18 cellular contexts compared by ENCODE assay signal in genomic region chr11:73818838-73819237, GRCh38. TPM values are rescaled to one million over a fixed set of nuclear protein-coding genes. Genes with fewer than 3 reads are reported as not detected.
DNase-seq lines count a peak whose midpoint lies in the region; ATAC-seq lines count a peak whose summit lies in the region.
"Had no signal": no experiment of that assay in that cellular context is flagged by ENCODE, and none has a peak within 500 bp of the region (broad histone marks: within the 10 kb centered on the region; RNA-seq: fewer than 3 reads in every experiment).

No MANE protein-coding gene starts in this region.

- peak overlapping the region; percentile 90 for H3K27ac ChIP-seq in HUES48 (ENCODE audit: low read depth, low read length)
- peak overlapping the region; percentile 6 for H3K27ac ChIP-seq in mesendoderm (ENCODE audit: low read depth, low read length)
- H3K27ac ChIP-seq: C4-2B, KMS-11 had no signal

- H4K8ac ChIP-seq in mesendoderm (ENCODE audit: low read depth, low read length): no peak overlapping the region

- H3K79me1 ChIP-seq in mesendoderm (ENCODE audit: low read length): peaks cover 4% of the 10 kb centered on the region

- H3K56ac ChIP-seq in mesendoderm (ENCODE audit: low read length): no peak overlapping the region

- H2AK5ac ChIP-seq in mesendoderm (ENCODE audit: low read length): no peak overlapping the region

- 0 out of 2 replicates have a peak, but pooled peaks cover 3% of the 10 kb centered on the region for H3K9me3 ChIP-seq in HUES48 (ENCODE audit: control insufficient read depth, insufficient read depth, low read length)
- H3K9me3 ChIP-seq: HAP-1 had no signal

- H3K9ac ChIP-seq in HUES48 (ENCODE audit: low read depth, low read length): peak overlapping the region; percentile 36; the same call in 1 of the 2 replicates
- no peak overlapping the region for H3K9ac ChIP-seq in mesendoderm (ENCODE audit: low read length)
- H3K9ac ChIP-seq: KMS-11 had no signal

- H3K27me3 ChIP-seq in HUES48 (ENCODE audit: control insufficient read depth, insufficient read depth, low read length) (no peaks in the 10 kb centered on the region), mesendoderm (ENCODE audit: insufficient read depth, low read length, poor library complexity) (no peaks in the 10 kb centered on the region)

- no peak overlapping the region for H3K18ac ChIP-seq in mesendoderm (ENCODE audit: low read length)

- H3K23ac ChIP-seq in mesendoderm (ENCODE audit: low read length): no peak overlapping the region

- H3K79me2 ChIP-seq in mesendoderm (ENCODE audit: control insufficient read depth, insufficient read depth, low read length): no peaks in the 10 kb centered on the region

- H3K4me2 ChIP-seq in mesendoderm (ENCODE audit: low read length): no peak overlapping the region
- H3K4me2 ChIP-seq: KMS-11 had no signal

- H3K4me3 ChIP-seq in HUES48 (ENCODE audit: low read depth, low read length) (no peak overlapping the region), mesendoderm (ENCODE audit: low read length) (no peak overlapping the region)
- H3K4me3 ChIP-seq: HAP-1 had no signal

- H3K36me3 ChIP-seq in HUES48 (ENCODE audit: control insufficient read depth, insufficient read depth, low read length) (no peaks in the 10 kb centered on the region), mesendoderm (ENCODE audit: control insufficient read depth, insufficient read depth, low read length) (no peaks in the 10 kb centered on the region)
- H3K36me3 ChIP-seq: HAP-1 had no signal

- DNase-seq in EH (ENCODE audit: low read depth) (peak; percentile 50), cerebellar cortex (ENCODE audit: low spot score) (peak; percentile 25), mesendoderm (peak; percentile 85), epidermal melanocyte (ENCODE audit: insufficient read length, low spot score) (no peak), posterior cingulate gyrus (no peak), glomerular visceral epithelial cell (ENCODE audit: extremely low spot score) (no peak)
- DNase-seq: activated CD4-positive, alpha-beta T cell treated with anti-CD3 and anti-CD28 coated beads, Interleukin-2, amount 50 U/mL, for 48 hours; aorta; islet precursor cell; OCI-M1; small intestine; stimulated activated naive CD4-positive, alpha-beta T cell treated with Interleukin-2 at 50 U/mL for 16 hours had no signal

- peak overlapping the region; percentile 29 for H2BK15ac ChIP-seq in mesendoderm (replicated peaks; ENCODE audit: low read depth)

- H2BK5ac ChIP-seq in mesendoderm (ENCODE audit: low read length): no peak overlapping the region

- no peak for ATAC-seq in GM21825 (IDR thresholded peaks at IDR 0.05; ENCODE audit: unreplicated experiment)
- ATAC-seq: activated T-helper 17 cell treated with anti-CD3 and anti-CD28 coated beads, Interleukin-2, amount 50 U/mL, for 72 hours had no signal

- H2BK120ac ChIP-seq in mesendoderm (ENCODE audit: low read depth, low read length): no peak overlapping the region

- no peak overlapping the region for H4K5ac ChIP-seq in mesendoderm (ENCODE audit: low read length)

- intact Hi-C loops in posterior cingulate gyrus (cut with DNase I): no loop called here

- H3K4me1 ChIP-seq in HUES48 (ENCODE audit: control insufficient read depth, insufficient read depth, low read length) (peaks cover 17% of the 10 kb centered on the region), mesendoderm (ENCODE audit: control insufficient read depth, low read depth, low read length) (peaks cover 8% of the 10 kb centered on the region)
- H3K4me1 ChIP-seq: HAP-1 had no signal

- H3K4ac ChIP-seq in mesendoderm (ENCODE audit: low read depth, low read length): no peak overlapping the region

RNA-seq across cellular contexts. Expression of gene MRPL48, which starts 31.2 kb away (rescaled TPM):
- 64.4 TPM for polyA plus RNA-seq in mesendoderm (2013, experiment 1 of 2)
- polyA plus RNA-seq in mesendoderm (2013, experiment 2 of 2): 61.6 TPM

RNA-seq across cellular contexts. Expression of gene COA4, which starts 57.8 kb away (rescaled TPM):
- polyA plus RNA-seq in mesendoderm (2013, experiment 1 of 2): 257 TPM
- polyA plus RNA-seq in mesendoderm (2013, experiment 2 of 2): 257 TPM

RNA-seq across cellular contexts. Expression of gene PAAF1, which starts 58.0 kb away (rescaled TPM):
- 19.3 TPM for polyA plus RNA-seq in mesendoderm (2013, experiment 1 of 2)
- 20.0 TPM for polyA plus RNA-seq in mesendoderm (2013, experiment 2 of 2)

RNA-seq across cellular contexts. Expression of gene RAB6A, which starts 58.0 kb away (rescaled TPM):
- polyA plus RNA-seq in mesendoderm (2013, experiment 1 of 2): 65.0 TPM
- polyA plus RNA-seq in mesendoderm (2013, experiment 2 of 2): 63.8 TPM

Comparison
In these comparisons a context has a peak if more than half of its experiments do, and no peak if none do; other contexts are left out.
1. DNase-seq: peak in EH (single experiment), cerebellar cortex (single experiment) and mesendoderm (single experiment); none in epidermal melanocyte (single experiment), posterior cingulate gyrus (0 of 10) and glomerular visceral epithelial cell (single experiment).